In genomic region chr19:1064661-1065605, GRCh38 we compare ENCODE assay signal across 8 cellular contexts. TPM values are rescaled to one million over a fixed set of nuclear protein-coding genes. Genes with fewer than 3 reads are reported as not detected.
DNase-seq lines count a peak whose midpoint lies in the region; ATAC-seq, FAIRE-seq and TF ChIP-seq lines count a peak whose summit lies in the region.

No MANE protein-coding gene starts in this region.

- H3K27me3 ChIP-seq in neuron (ENCODE audit: insufficient read depth, low read length) = peaks cover 32% of the 10 kb centered on the region

- TF ChIP-seq POLR2A in GM12891 (IDR thresholded peaks at IDR 0.05; ENCODE audit: low read depth, low read length) = no peak

- no peak overlapping the region for H3K4me3 ChIP-seq in fibroblast of mammary gland (ENCODE audit: control insufficient read depth, low read depth, low read length)
- H3K4me3 ChIP-seq in neuron (ENCODE audit: low read length) = peak overlapping the region; percentile 9

- peaks cover 14% of the 10 kb centered on the region for H3K4me1 ChIP-seq in neuron (ENCODE audit: insufficient read depth, low read length)

- DNase-seq in 8988T = peak; percentile 77
- peak; percentile 75 for DNase-seq in GM12891 (ENCODE audit: insufficient read length, low spot score)
- DNase-seq in NOMO-1 (lab: John Stamatoyannopoulos, UW; ENCODE audit: unreplicated experiment in 2 of 2) = peak; percentile 71 to 79
- DNase-seq in activated T-cell treated with anti-CD3 and anti-CD28 coated beads, Interleukin-2, amount 50 U/mL, for 48 hours = peak; percentile 82 to 86
- DNase-seq in fibroblast of mammary gland (ENCODE audit: low read depth) = peak; percentile 64
- DNase-seq in NCI-H2081 treated with DMSO at 0.1 percent for 48 hours (lab: John Stamatoyannopoulos, UW) = no peak

- ATAC-seq in GM21723 (IDR thresholded peaks at IDR 0.05; ENCODE audit: unreplicated experiment) = no peak

- FAIRE-seq in GM12891 (lab: Jason Lieb, UNC) = peak; percentile 99

- H3K36me3 ChIP-seq in neuron (ENCODE audit: insufficient read depth, low read length) = no peaks in the 10 kb centered on the region

- peak; percentile 39 for TF ChIP-seq CTCF in fibroblast of mammary gland (conservative IDR thresholded peaks at IDR 0.05; ENCODE audit: control insufficient read depth, insufficient read depth, low read depth, low read length)

- H2AFZ ChIP-seq in neuron (ENCODE audit: low read depth, low read length) = no peak overlapping the region

- H3K9me3 ChIP-seq in neuron (ENCODE audit: low read length) = no peaks in the 10 kb centered on the region

TF ChIP-seq in GM12891, 5 proteins besides CTCF, POLR2A, EP300 and RAD21:
- TF ChIP-seq POLR2AphosphoS5 (IDR thresholded peaks at IDR 0.05; ENCODE audit: low read depth, low read length) = no peak
- TF ChIP-seq PAX5 (IDR thresholded peaks at IDR 0.05; ENCODE audit: insufficient read depth, low read length, severe bottlenecking) = no peak
- TF ChIP-seq POU2F2 (IDR thresholded peaks at IDR 0.05; ENCODE audit: low read depth, low read length) = no peak
- no peak for TF ChIP-seq TAF1 (IDR thresholded peaks at IDR 0.05; ENCODE audit: low read depth, low read length)

RNA-seq across cellular contexts. Expression of gene ARHGAP45, which starts 2.0 kb away (rescaled TPM):
- 71.9 TPM for polyA plus RNA-seq in GM12891 (2012; ENCODE audit: low read depth, missing spikeins)

RNA-seq across cellular contexts. Expression of gene ABCA7, which starts 25.0 kb away (rescaled TPM):
- 13.2 TPM for polyA plus RNA-seq in GM12891 (2012; ENCODE audit: low read depth, missing spikeins)

RNA-seq across cellular contexts. Expression of gene POLR2E, which starts 30.2 kb away (rescaled TPM):
- polyA plus RNA-seq in GM12891 (2012; ENCODE audit: low read depth, missing spikeins) = 196 TPM

RNA-seq across cellular contexts. Expression of gene CNN2, which starts 38.5 kb away (rescaled TPM):
- polyA plus RNA-seq in GM12891 (2012; ENCODE audit: low read depth, missing spikeins) = 101 TPM

RNA-seq across cellular contexts. Expression of gene GPX4, which starts 38.9 kb away (rescaled TPM):
- polyA plus RNA-seq in GM12891 (2012; ENCODE audit: low read depth, missing spikeins) = 472 TPM
